ENCODE assay signal across 17 cellular contexts in genomic region chr2:86042256-86043168, GRCh38.
DNase-seq lines count a peak whose midpoint lies in the region; ATAC-seq and TF ChIP-seq lines count a peak whose summit lies in the region.
"Had no signal": no experiment of that assay in that cellular context is flagged by ENCODE, and none has a peak within 500 bp of the region (broad histone marks: within the 10 kb centered on the region; RNA-seq: fewer than 3 reads in every experiment).

No MANE protein-coding gene starts in this region.

- no peak overlapping the region for H4K5ac ChIP-seq in IMR-90 (ENCODE audit: low read depth, low read length)

- no peak overlapping the region for H3K14ac ChIP-seq in IMR-90 (replicated peaks; ENCODE audit: low read depth, low read length)

- H3K27me3 ChIP-seq in IMR-90 (ENCODE audit: control insufficient read depth, insufficient read depth, low read length) (no peaks in the 10 kb centered on the region), skeletal muscle tissue (ENCODE audit: control insufficient read depth in 3 of 3, insufficient read depth in 3 of 3, low read length in 3 of 3) (no peaks in the 10 kb centered on the region), WERI-Rb-1 (ENCODE audit: insufficient read depth, low read depth, severe bottlenecking) (no peaks in the 10 kb centered on the region), vagina (no peaks in the 10 kb centered on the region)

- peaks cover 72% of the 10 kb centered on the region for H3K36me3 ChIP-seq in IMR-90 (ENCODE audit: control insufficient read depth, insufficient read depth, low read length)
- H3K36me3 ChIP-seq in skeletal muscle tissue (ENCODE audit: control insufficient read depth in 3 of 3, insufficient read depth in 3 of 3, low read length in 3 of 3): peaks cover 63% of the 10 kb centered on the region in 3 donors
- H3K36me3 ChIP-seq in WERI-Rb-1: peaks cover 78% of the 10 kb centered on the region
- H3K36me3 ChIP-seq in vagina: peaks cover 0 to 71% of the 10 kb centered on the region in 2 donors

- H2AFZ ChIP-seq in IMR-90 (replicated peaks; ENCODE audit: low read length, poor library complexity): no peak overlapping the region

- no peaks in the 10 kb centered on the region for H3K27me3 Mint-ChIP-seq in activated naive CD4-positive, alpha-beta T cell treated with anti-CD3 and anti-CD28 coated beads, Interleukin-2, amount 10 ng/mL, durations not matched to agents 7 days and 5 days
- peaks cover 10% of the 10 kb centered on the region for H3K27me3 Mint-ChIP-seq in glutamatergic neuron (ENCODE audit: unreplicated experiment)

- H3K56ac ChIP-seq in IMR-90 (ENCODE audit: extremely low read depth, insufficient read depth, low read length): no peak overlapping the region

- no peak overlapping the region for H2BK120ac ChIP-seq in IMR-90 (ENCODE audit: low read depth, low read length)

- CTCF ChIA-PET in activated naive CD4-positive, alpha-beta T cell treated with anti-CD3 and anti-CD28 coated beads, Interleukin-2, amount 10 ng/mL, durations not matched to agents 7 days and 5 days (lab: Charles Lee): interaction anchor here (0.9 to 10.1 kb wide), 5 partner anchors 13 to 213 kb away, joined by 3 to 124 read pairs (median 23); partner anchors contain the start of gene ST3GAL5
- CTCF ChIA-PET in IMR-90 (lab: Yijun Ruan, JAX): no interaction called here

- intact Hi-C loops in IMR-90 (cut with micrococcal nuclease) (no loop called here), vagina (cut with DNase I) (no loop called here)

- H4K20me1 ChIP-seq in IMR-90 (ENCODE audit: insufficient read depth, low read length): no peaks in the 10 kb centered on the region; the same call in 1 of the 2 replicates

- in situ Hi-C loops in IMR-90 (cut with MboI; ENCODE audit: low sequenced_read_pairs): no loop called here

- no peak overlapping the region for H3K23ac ChIP-seq in IMR-90 (ENCODE audit: low read depth, low read length)

- H3K36me3 Mint-ChIP-seq in activated naive CD4-positive, alpha-beta T cell treated with anti-CD3 and anti-CD28 coated beads, Interleukin-2, amount 10 ng/mL, durations not matched to agents 7 days and 5 days: peaks cover 68% of the 10 kb centered on the region
- H3K36me3 Mint-ChIP-seq in glutamatergic neuron (ENCODE audit: unreplicated experiment): peaks cover 13% of the 10 kb centered on the region

- H3K9me3 ChIP-seq in IMR-90 (ENCODE audit: control insufficient read depth, insufficient read depth, low read length): no peaks in the 10 kb centered on the region
- H3K9me3 ChIP-seq in skeletal muscle tissue (ENCODE audit: control insufficient read depth in 3 of 3, low read length in 3 of 3): no peaks in the 10 kb centered on the region
- H3K9me3 ChIP-seq in WERI-Rb-1 (ENCODE audit: severe bottlenecking): no peaks in the 10 kb centered on the region
- H3K9me3 ChIP-seq in vagina: no peaks in the 10 kb centered on the region
- H3K9me3 ChIP-seq: Caco-2 had no signal

- no peak for TF ChIP-seq CTCF in IMR-90 (conservative IDR thresholded peaks at IDR 0.05; ENCODE audit: low read depth, low read length)
- no peak for TF ChIP-seq CTCF in glutamatergic neuron (IDR thresholded peaks at IDR 0.05; ENCODE audit: partially characterized antibody, unreplicated experiment)
- TF ChIP-seq CTCF in WERI-Rb-1 (IDR thresholded peaks at IDR 0.05; ENCODE audit: low read depth, low read length): no peak
- TF ChIP-seq CTCF in vagina (IDR thresholded peaks at IDR 0.05): no peak

- no peak overlapping the region for H3K9ac ChIP-seq in IMR-90 (ENCODE audit: low read depth, low read length)
- H3K9ac ChIP-seq in skeletal muscle tissue (ENCODE audit: low read depth in 1 of 3, low read length in 3 of 3): peak overlapping the region in 1 of 3 donors; percentile 50

- H3K18ac ChIP-seq in IMR-90 (ENCODE audit: low read depth, low read length): no peak overlapping the region

- H3K4me3 ChIP-seq in IMR-90 (ENCODE audit: insufficient read depth, low read depth, low read length) (no peak overlapping the region), skeletal muscle tissue (ENCODE audit: low read length in 3 of 3) (no peak overlapping the region), WERI-Rb-1 (ENCODE audit: low read depth, low read length) (no peak overlapping the region), vagina (no peak overlapping the region)
- H3K4me3 ChIP-seq: K562 had no signal

- no peak overlapping the region for H2AK5ac ChIP-seq in IMR-90 (ENCODE audit: low read depth, low read length)

- no peak overlapping the region for H3K4me2 ChIP-seq in IMR-90 (ENCODE audit: low read depth, low read length)

- H3K4me1 Mint-ChIP-seq in activated naive CD4-positive, alpha-beta T cell treated with anti-CD3 and anti-CD28 coated beads, Interleukin-2, amount 10 ng/mL, durations not matched to agents 7 days and 5 days: peaks cover 53% of the 10 kb centered on the region
- H3K4me1 Mint-ChIP-seq in glutamatergic neuron (ENCODE audit: low read depth, unreplicated experiment): peaks cover 8% of the 10 kb centered on the region

- POLR2A ChIA-PET in IMR-90 (lab: Charles Lee; ENCODE audit: unreplicated experiment): no interaction called here

- H4K91ac ChIP-seq in IMR-90 (ENCODE audit: insufficient read depth, low read depth, low read length): no peak overlapping the region

- H2AK9ac ChIP-seq in IMR-90 (replicated peaks; ENCODE audit: low read depth, low read length, poor library complexity): peak overlapping the region; percentile 9

- WGBS in IMR-90 (ENCODE audit: extremely low coverage in 2 of 2, insufficient read length in 1 of 2), 2 experiments: 94% methylated on average over 6 of the region's 12 CpGs; no CpG with 5 or more reads in 1 of the 2 experiments

- no peak overlapping the region for H2BK5ac ChIP-seq in IMR-90 (ENCODE audit: low read depth, low read length, poor library complexity, severe bottlenecking)

- DNase-seq in activated naive CD4-positive, alpha-beta T cell treated with anti-CD3 and anti-CD28 coated beads, Interleukin-2, amount 10 ng/mL, durations not matched to agents 7 days and 5 days: no peak
- DNase-seq in activated naive CD4-positive, alpha-beta T cell treated with Interleukin-2 at 50 U/mL for 16 hours: no peak
- no peak for DNase-seq in IMR-90
- no peak for DNase-seq in glutamatergic neuron
- no peak for DNase-seq in WERI-Rb-1
- no peak for DNase-seq in vagina (ENCODE audit: extremely low spot score in 2 of 2)
- DNase-seq: effector CD4-positive, alpha-beta T cell; hypothalamus; NCI-H82; stimulated activated CD4-positive, alpha-beta T cell treated with anti-CD3 and anti-CD28 coated beads, Interleukin-12 subunit alpha, Interleukin-12 subunit beta, amount 100 ng/mL, for 4 hours had no signal

- TF ChIP-seq RAD21 in IMR-90 (IDR thresholded peaks at IDR 0.05; ENCODE audit: low read length): no peak

- no peak overlapping the region for H2BK20ac ChIP-seq in IMR-90 (ENCODE audit: low read depth, low read length)

- dilution Hi-C loops in IMR-90 (cut with HindIII; ENCODE audit: low sequenced_read_pairs, unreplicated experiment): no loop called here

- TF ChIP-seq POLR2A in IMR-90 (IDR thresholded peaks at IDR 0.05; ENCODE audit: low read depth, low read length): no peak
- TF ChIP-seq POLR2A in vagina (IDR thresholded peaks at IDR 0.05): no peak

- H3K9me3 Mint-ChIP-seq in activated naive CD4-positive, alpha-beta T cell treated with anti-CD3 and anti-CD28 coated beads, Interleukin-2, amount 10 ng/mL, durations not matched to agents 7 days and 5 days: no peaks in the 10 kb centered on the region
- H3K9me3 Mint-ChIP-seq in glutamatergic neuron (ENCODE audit: unreplicated experiment): peaks cover 5% of the 10 kb centered on the region
- H3K9me3 Mint-ChIP-seq: activated naive CD4-positive, alpha-beta T cell treated with anti-CD3 and anti-CD28 coated beads, Interleukin-2, amount 50 U/mL, for 72 hours had no signal

- H3K79me1 ChIP-seq in IMR-90 (ENCODE audit: low read depth in 1 of 2, low read length in 2 of 2): peaks cover 0 to 9% of the 10 kb centered on the region in 2 experiments; a peak in 1 of 4 replicates

- no peak overlapping the region for H2BK15ac ChIP-seq in IMR-90 (ENCODE audit: low read depth, low read length)

- ATAC-seq in IMR-90 (ENCODE audit: low read depth) (no peak), esophagus mucosa (no peak)
- ATAC-seq: activated naive CD4-positive, alpha-beta T cell treated with anti-CD3 and anti-CD28 coated beads, Interleukin-2, amount 50 U/mL, for 72 hours; K562; Panc1 had no signal

- H3K4me3 Mint-ChIP-seq in activated naive CD4-positive, alpha-beta T cell treated with anti-CD3 and anti-CD28 coated beads, Interleukin-2, amount 10 ng/mL, durations not matched to agents 7 days and 5 days: no peak overlapping the region
- peak overlapping the region; percentile 4 for H3K4me3 Mint-ChIP-seq in glutamatergic neuron (ENCODE audit: unreplicated experiment)

- H3K9me1 ChIP-seq in IMR-90 (ENCODE audit: insufficient read depth, low read length): peaks cover 14% of the 10 kb centered on the region

- BruUV-seq in IMR-90 (replicated peaks; lab: Mats Ljungman, UMichigan): no TSS peak

- H3K4me1 ChIP-seq in IMR-90 (ENCODE audit: control insufficient read depth, insufficient read depth, low read length) (peaks cover 8% of the 10 kb centered on the region; the same call in 1 of the 2 replicates), skeletal muscle tissue (ENCODE audit: control insufficient read depth in 3 of 3, insufficient read depth in 3 of 3, low read length in 3 of 3) (peaks cover 41 to 52% (median 51%) of the 10 kb centered on the region in 3 donors), vagina (peaks cover 19% of the 10 kb centered on the region)
- H3K4me1 ChIP-seq: Caco-2 had no signal

- no peak overlapping the region for H3K27ac ChIP-seq in IMR-90 (ENCODE audit: insufficient read depth, low read length)
- peak overlapping the region; percentile 54 for H3K27ac ChIP-seq in skeletal muscle tissue (ENCODE audit: low read depth, low read length)
- H3K27ac ChIP-seq in WERI-Rb-1: no peak overlapping the region
- no peak overlapping the region for H3K27ac ChIP-seq in vagina
- H3K27ac ChIP-seq: HL-60 had no signal

- H4K8ac ChIP-seq in IMR-90 (ENCODE audit: low read depth in 2 of 2, low read length in 2 of 2): no peak overlapping the region

- H3K27ac Mint-ChIP-seq in activated naive CD4-positive, alpha-beta T cell treated with anti-CD3 and anti-CD28 coated beads, Interleukin-2, amount 10 ng/mL, durations not matched to agents 7 days and 5 days: peak overlapping the region; percentile 99
- H3K27ac Mint-ChIP-seq in glutamatergic neuron (ENCODE audit: unreplicated experiment): no peak overlapping the region

- H3K4ac ChIP-seq in IMR-90 (ENCODE audit: low read depth, low read length): no peak overlapping the region

TF ChIP-seq in IMR-90, 13 proteins besides CTCF, POLR2A, EP300 and RAD21 (continues in another document):
- TF ChIP-seq SMC3 (IDR thresholded peaks at IDR 0.05; ENCODE audit: low read depth, low read length) (no peak), CEBPB (IDR thresholded peaks at IDR 0.05; ENCODE audit: low read depth, low read length) (no peak), RCOR1 (IDR thresholded peaks at IDR 0.05; ENCODE audit: insufficient replicate concordance, low read length) (no peak), CHD1 (IDR thresholded peaks at IDR 0.05; ENCODE audit: low read depth, low read length) (no peak)
